1 cellular context compared by ENCODE assay signal in the genomic region with DNA sequence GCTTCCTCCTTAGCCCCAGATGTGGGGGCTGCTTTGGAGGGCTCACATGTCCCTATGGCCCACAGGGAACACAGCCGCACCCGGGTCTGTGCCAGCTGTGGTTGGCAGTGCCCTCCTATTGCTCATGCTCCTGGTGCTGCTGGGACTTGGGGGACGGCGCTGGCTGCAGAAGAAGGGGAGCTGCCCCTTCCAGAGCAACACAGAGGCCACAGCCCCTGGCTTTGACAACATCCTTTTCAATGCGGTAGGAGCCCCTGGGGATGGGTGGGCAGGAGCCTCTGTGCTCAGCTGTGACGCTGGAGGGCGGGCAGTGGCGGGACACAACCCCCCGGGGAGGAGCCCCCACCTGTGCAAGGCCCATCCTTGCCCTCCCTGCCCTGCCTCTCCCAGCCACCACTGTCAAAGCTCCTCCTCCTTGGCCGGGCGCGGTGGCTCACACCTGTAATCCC.
TF ChIP-seq lines count a peak whose summit lies in the region.

No MANE protein-coding gene starts in this region.

TF ChIP-seq in GM12878, 131 proteins besides CTCF, POLR2A, EP300 and RAD21:
- no peak for TF ChIP-seq BMI1 (IDR thresholded peaks at IDR 0.05; ENCODE audit: borderline replicate concordance)
- TF ChIP-seq, protein P1, sequence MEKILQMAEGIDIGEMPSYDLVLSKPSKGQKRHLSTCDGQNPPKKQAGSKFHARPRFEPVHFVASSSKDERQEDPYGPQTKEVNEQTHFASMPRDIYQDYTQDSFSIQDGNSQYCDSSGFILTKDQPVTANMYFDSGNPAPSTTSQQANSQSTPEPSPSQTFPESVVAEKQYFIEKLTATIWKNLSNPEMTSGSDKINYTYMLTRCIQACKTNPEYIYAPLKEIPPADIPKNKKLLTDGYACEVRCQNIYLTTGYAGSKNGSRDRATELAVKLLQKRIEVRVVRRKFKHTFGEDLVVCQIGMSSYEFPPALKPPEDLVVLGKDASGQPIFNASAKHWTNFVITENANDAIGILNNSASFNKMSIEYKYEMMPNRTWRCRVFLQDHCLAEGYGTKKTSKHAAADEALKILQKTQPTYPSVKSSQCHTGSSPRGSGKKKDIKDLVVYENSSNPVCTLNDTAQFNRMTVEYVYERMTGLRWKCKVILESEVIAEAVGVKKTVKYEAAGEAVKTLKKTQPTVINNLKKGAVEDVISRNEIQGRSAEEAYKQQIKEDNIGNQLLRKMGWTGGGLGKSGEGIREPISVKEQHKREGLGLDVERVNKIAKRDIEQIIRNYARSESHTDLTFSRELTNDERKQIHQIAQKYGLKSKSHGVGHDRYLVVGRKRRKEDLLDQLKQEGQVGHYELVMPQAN (conservative IDR thresholded peaks at IDR 0.05): no peak
- TF ChIP-seq KLF5 (IDR thresholded peaks at IDR 0.05; ENCODE audit: partially characterized antibody): no peak
- no peak for TF ChIP-seq CEBPB (IDR thresholded peaks at IDR 0.05; ENCODE audit: borderline replicate concordance in 1 of 2, low read depth in 2 of 2, low read length in 2 of 2)
- TF ChIP-seq, protein P2, sequence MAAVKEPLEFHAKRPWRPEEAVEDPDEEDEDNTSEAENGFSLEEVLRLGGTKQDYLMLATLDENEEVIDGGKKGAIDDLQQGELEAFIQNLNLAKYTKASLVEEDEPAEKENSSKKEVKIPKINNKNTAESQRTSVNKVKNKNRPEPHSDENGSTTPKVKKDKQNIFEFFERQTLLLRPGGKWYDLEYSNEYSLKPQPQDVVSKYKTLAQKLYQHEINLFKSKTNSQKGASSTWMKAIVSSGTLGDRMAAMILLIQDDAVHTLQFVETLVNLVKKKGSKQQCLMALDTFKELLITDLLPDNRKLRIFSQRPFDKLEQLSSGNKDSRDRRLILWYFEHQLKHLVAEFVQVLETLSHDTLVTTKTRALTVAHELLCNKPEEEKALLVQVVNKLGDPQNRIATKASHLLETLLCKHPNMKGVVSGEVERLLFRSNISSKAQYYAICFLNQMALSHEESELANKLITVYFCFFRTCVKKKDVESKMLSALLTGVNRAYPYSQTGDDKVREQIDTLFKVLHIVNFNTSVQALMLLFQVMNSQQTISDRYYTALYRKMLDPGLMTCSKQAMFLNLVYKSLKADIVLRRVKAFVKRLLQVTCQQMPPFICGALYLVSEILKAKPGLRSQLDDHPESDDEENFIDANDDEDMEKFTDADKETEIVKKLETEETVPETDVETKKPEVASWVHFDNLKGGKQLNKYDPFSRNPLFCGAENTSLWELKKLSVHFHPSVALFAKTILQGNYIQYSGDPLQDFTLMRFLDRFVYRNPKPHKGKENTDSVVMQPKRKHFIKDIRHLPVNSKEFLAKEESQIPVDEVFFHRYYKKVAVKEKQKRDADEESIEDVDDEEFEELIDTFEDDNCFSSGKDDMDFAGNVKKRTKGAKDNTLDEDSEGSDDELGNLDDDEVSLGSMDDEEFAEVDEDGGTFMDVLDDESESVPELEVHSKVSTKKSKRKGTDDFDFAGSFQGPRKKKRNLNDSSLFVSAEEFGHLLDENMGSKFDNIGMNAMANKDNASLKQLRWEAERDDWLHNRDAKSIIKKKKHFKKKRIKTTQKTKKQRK (IDR thresholded peaks at IDR 0.05; ENCODE audit: low read depth, low read length): no peak
- no peak for TF ChIP-seq TARDBP (IDR thresholded peaks at IDR 0.05; ENCODE audit: borderline replicate concordance)
- TF ChIP-seq SPI1 (IDR thresholded peaks at IDR 0.05; ENCODE audit: borderline replicate concordance, insufficient read depth, low read depth, low read length): no peak
- TF ChIP-seq ZNF622 (IDR thresholded peaks at IDR 0.05): no peak
- TF ChIP-seq GABPA (IDR thresholded peaks at IDR 0.05; ENCODE audit: low read depth): no peak
- no peak for TF ChIP-seq CBFB (IDR thresholded peaks at IDR 0.05; ENCODE audit: low read depth)
- no peak for TF ChIP-seq TAF1 (IDR thresholded peaks at IDR 0.05; ENCODE audit: borderline replicate concordance, low read depth, low read length)
